10 cellular contexts compared by ENCODE assay signal in genomic region chr2:1310202-1310601, GRCh38.
"Had no signal": no experiment of that assay in that cellular context is flagged by ENCODE, and none has a peak within 500 bp of the region (broad histone marks: within the 10 kb centered on the region; RNA-seq: fewer than 3 reads in every experiment).

No MANE protein-coding gene starts in this region.

- H2AFZ ChIP-seq: GM23248 had no signal

- H3K27ac ChIP-seq: GM23248, KMS-11 had no signal

- H3K9ac ChIP-seq: GM23248, KMS-11 had no signal

- H3K4me2 ChIP-seq: KMS-11 had no signal

- H3K4me1 Mint-ChIP-seq: IgD-negative memory B cell had no signal

- FAIRE-seq: H54, HepG2, HTR-8/SVneo had no signal

- H3K36me3 Mint-ChIP-seq: IgD-negative memory B cell had no signal

- H3K27ac Mint-ChIP-seq: IgD-negative memory B cell had no signal

- H3K4me3 ChIP-seq: GM23248 had no signal

- DNase-seq: GM23248, GOT3, H9, HCEC 1CT, KBM-7 had no signal

- H3K4me3 Mint-ChIP-seq: H9, IgD-negative memory B cell had no signal

- ATAC-seq: HepG2 had no signal
